ENCODE assay signal across 8 cellular contexts in genomic region chr12:122099280-122099749, GRCh38. TPM values are rescaled to one million over a fixed set of nuclear protein-coding genes. Genes with fewer than 3 reads are reported as not detected.
DNase-seq lines count a peak whose midpoint lies in the region; ATAC-seq and TF ChIP-seq lines count a peak whose summit lies in the region.

No MANE protein-coding gene starts in this region.

- H3K4me1 ChIP-seq in BLaER1 treated with 17β-estradiol and CSF1 and Interleukin-3, amounts not matched to agents 10 nM and 100 nM, result peaks cover 74 to 95% (median 83%) of the 10 kb centered on the region in 10 experiments

- peaks cover 68 to 100% (median 98%) of the 10 kb centered on the region in 11 experiments for H4K20me1 ChIP-seq in BLaER1 treated with 17β-estradiol and CSF1 and Interleukin-3, amounts not matched to agents 10 nM and 100 nM

- peak overlapping the region in 9 of 11 experiments; percentile 17 to 75 (median 57); a peak in 15 of 22 replicates for H3K9ac ChIP-seq in BLaER1 treated with 17β-estradiol and CSF1 and Interleukin-3, amounts not matched to agents 10 nM and 100 nM

- H3K27me3 ChIP-seq in BLaER1 treated with 17β-estradiol and CSF1 and Interleukin-3, amounts not matched to agents 10 nM and 100 nM, result no peaks in the 10 kb centered on the region
- no peaks in the 10 kb centered on the region for H3K27me3 ChIP-seq in dorsolateral prefrontal cortex

- peaks cover 39% of the 10 kb centered on the region for H3K4me1 Mint-ChIP-seq in neural crest cell

- H3K4me3 ChIP-seq in BLaER1 treated with 17β-estradiol and CSF1 and Interleukin-3, amounts not matched to agents 10 nM and 100 nM, result peak overlapping the region in 4 of 10 experiments; percentile 13 to 41 (median 26); a peak in 6 of 20 replicates
- H3K4me3 ChIP-seq in dorsolateral prefrontal cortex, result no peak overlapping the region

- ATAC-seq in GM21360 (IDR thresholded peaks at IDR 0.05; ENCODE audit: unreplicated experiment), result no peak

- intact Hi-C loops in dorsolateral prefrontal cortex (cut with DNase I), result no loop called here

- H3K36me3 ChIP-seq in BLaER1 treated with 17β-estradiol and CSF1 and Interleukin-3, amounts not matched to agents 10 nM and 100 nM, result peaks cover 0 to 14% (median 0%) of the 10 kb centered on the region in 11 experiments; a peak in 6 of 22 replicates
- no peaks in the 10 kb centered on the region for H3K36me3 ChIP-seq in KOPT-K1 (ENCODE audit: insufficient read depth, low read length)

- no peaks in the 10 kb centered on the region for H3K27me3 Mint-ChIP-seq in neural crest cell (ENCODE audit: low read depth)

- H3K4me2 ChIP-seq in BLaER1 treated with 17β-estradiol and CSF1 and Interleukin-3, amounts not matched to agents 10 nM and 100 nM, result peak overlapping the region; percentile 75 to 90 (median 86)

- H3K27ac ChIP-seq in BLaER1 treated with 17β-estradiol and CSF1 and Interleukin-3, amounts not matched to agents 10 nM and 100 nM, result peak overlapping the region in 10 of 11 experiments; percentile 44 to 83 (median 66); a peak in 18 of 22 replicates
- peak overlapping the region; percentile 71 for H3K27ac ChIP-seq in KOPT-K1 (ENCODE audit: low read depth, low read length, poor library complexity, severe bottlenecking)
- H3K27ac ChIP-seq in dorsolateral prefrontal cortex, result peak overlapping the region in 52 of 59 donors; percentile 13 to 95 (median 85)

- no peaks in the 10 kb centered on the region for H3K9me3 Mint-ChIP-seq in neural crest cell

- H3K36me3 Mint-ChIP-seq in neural crest cell (ENCODE audit: low read depth), result peaks cover 4% of the 10 kb centered on the region

- no peak for TF ChIP-seq CTCF in dorsolateral prefrontal cortex (IDR thresholded peaks at IDR 0.05 in 54 of 56, conservative IDR thresholded peaks at IDR 0.05 in 2 of 56; ENCODE audit: low read depth in 1 of 56, partially characterized antibody in 56 of 56)
- no peak for TF ChIP-seq CTCF in neural crest cell (conservative IDR thresholded peaks at IDR 0.05)

- H3K9me3 ChIP-seq in BLaER1 treated with 17β-estradiol and CSF1 and Interleukin-3, amounts not matched to agents 10 nM and 100 nM (replicated peaks in 1 of 11), result no peaks in the 10 kb centered on the region; a peak in 1 of 22 replicates
- no peaks in the 10 kb centered on the region for H3K9me3 ChIP-seq in KOPT-K1 (ENCODE audit: insufficient read depth, low read length, poor library complexity, severe bottlenecking)

- peak overlapping the region; percentile 27 for H3K4me3 Mint-ChIP-seq in neural crest cell

- H3K27ac Mint-ChIP-seq in neural crest cell (ENCODE audit: unreplicated experiment), result no peak overlapping the region

- DNase-seq in dorsolateral prefrontal cortex (peak in 2 of 10 donors; percentile 17 to 23), neural crest cell (ENCODE audit: low read depth, low spot score) (no peak), Ammon's horn (ENCODE audit: low spot score) (no peak), superior temporal gyrus (ENCODE audit: extremely low spot score) (no peak), NCI-H1694 (lab: John Stamatoyannopoulos, UW) (no peak)

RNA-seq across cellular contexts. Expression of gene MLXIP, which starts 20.8 kb away (rescaled TPM):
- total RNA-seq in dorsolateral prefrontal cortex (10 to 100 TPM; 22.2 to 78.4 (median 49.7) TPM), neural crest cell (39.8 and 44.5 TPM in 2 replicates)
